9 cellular contexts compared by ENCODE assay signal in genomic region chr2:84882415-84882738, GRCh38. TPM values are rescaled to one million over a fixed set of nuclear protein-coding genes. Genes with fewer than 3 reads are reported as not detected.
DNase-seq lines count a peak whose midpoint lies in the region; ATAC-seq and TF ChIP-seq lines count a peak whose summit lies in the region.
"Had no signal": no experiment of that assay in that cellular context is flagged by ENCODE, and none has a peak within 500 bp of the region (broad histone marks: within the 10 kb centered on the region; RNA-seq: fewer than 3 reads in every experiment).

No MANE protein-coding gene starts in this region.

- no peak for DNase-seq in activated T-cell treated with anti-CD3 and anti-CD28 coated beads, Interleukin-2, amount 50 U/mL, for 24 hours
- DNase-seq in activated T-cell treated with anti-CD3 and anti-CD28 coated beads, Interleukin-2, amount 50 U/mL, for 48 hours = no peak
- DNase-seq in SK-N-MC (ENCODE audit: low read depth, low spot score) = no peak
- no peak for DNase-seq in endodermal cell
- DNase-seq in spleen = no peak
- DNase-seq in activated effector memory CD4-positive, alpha-beta T cell treated with anti-CD3 and anti-CD28 coated beads, Interleukin-2, amount 50 U/mL, for 16 hours = no peak

- TF ChIP-seq POLR2A in spleen (IDR thresholded peaks at IDR 0.05) = no peak

- peaks cover 24% of the 10 kb centered on the region for H3K36me3 Mint-ChIP-seq in activated T-cell treated with anti-CD3 and anti-CD28 coated beads, Interleukin-2, amount 50 U/mL, for 24 hours (ENCODE audit: low read depth)
- no peaks in the 10 kb centered on the region for H3K36me3 Mint-ChIP-seq in endodermal cell (ENCODE audit: low read depth)

- TF ChIP-seq CTCF in endodermal cell (conservative IDR thresholded peaks at IDR 0.05) (peak; percentile 20), spleen (IDR thresholded peaks at IDR 0.05 in 8 of 11, conservative IDR thresholded peaks at IDR 0.05 in 3 of 11) (peak in 3 of 11 experiments; percentile 5 to 26 (median 21))

- peak overlapping the region; percentile 95 for H3K27ac Mint-ChIP-seq in activated T-cell treated with anti-CD3 and anti-CD28 coated beads, Interleukin-2, amount 50 U/mL, for 24 hours
- H3K27ac Mint-ChIP-seq in endodermal cell = no peak overlapping the region

- H3K27me3 ChIP-seq in endodermal cell (ENCODE audit: control insufficient read depth, insufficient read depth, low read length, poor library complexity, severe bottlenecking) (peaks cover 75% of the 10 kb centered on the region), spleen (replicated peaks in 1 of 7) (peaks cover 4 to 39% (median 25%) of the 10 kb centered on the region in 7 donors)
- H3K27me3 ChIP-seq: thyroid gland had no signal

- peak overlapping the region; percentile 71; the same call in 1 of the 2 replicates for H3K4me3 ChIP-seq in SK-N-MC
- H3K4me3 ChIP-seq in endodermal cell (ENCODE audit: low read length) = no peak overlapping the region
- H3K4me3 ChIP-seq in spleen = peak overlapping the region in 5 of 8 donors; percentile 53 to 78 (median 55)

- H3K4me1 ChIP-seq in endodermal cell (ENCODE audit: control insufficient read depth, insufficient read depth, low read length) (no peaks in the 10 kb centered on the region), spleen (peaks cover 8 to 48% (median 35%) of the 10 kb centered on the region in 6 donors)

- H3K9ac ChIP-seq in SK-N-MC (ENCODE audit: insufficient read length) = no peak overlapping the region
- H3K9ac ChIP-seq in endodermal cell (ENCODE audit: extremely low read depth, low read length, poor library complexity, severe bottlenecking) = no peak overlapping the region

- H3K27me3 Mint-ChIP-seq in activated T-cell treated with anti-CD3 and anti-CD28 coated beads, Interleukin-2, amount 50 U/mL, for 24 hours = no peaks in the 10 kb centered on the region
- peaks cover 79% of the 10 kb centered on the region for H3K27me3 Mint-ChIP-seq in endodermal cell (ENCODE audit: insufficient read depth)

- no peaks in the 10 kb centered on the region for H3K36me3 ChIP-seq in SK-N-MC (ENCODE audit: insufficient read depth, low read length)
- H3K36me3 ChIP-seq in endodermal cell (ENCODE audit: control insufficient read depth, insufficient read depth, low read length) = no peaks in the 10 kb centered on the region
- H3K36me3 ChIP-seq in spleen = no peaks in the 10 kb centered on the region
- H3K36me3 ChIP-seq: thyroid gland had no signal

- no peaks in the 10 kb centered on the region for H3K9me3 ChIP-seq in SK-N-MC (ENCODE audit: low read depth, low read length)
- H3K9me3 ChIP-seq in endodermal cell (ENCODE audit: control insufficient read depth, low read length) = no peaks in the 10 kb centered on the region
- no peaks in the 10 kb centered on the region for H3K9me3 ChIP-seq in spleen
- H3K9me3 ChIP-seq: thyroid gland had no signal

- no peak for ATAC-seq in HG03280 (IDR thresholded peaks at IDR 0.05; ENCODE audit: unreplicated experiment)
- ATAC-seq in HG03045 (IDR thresholded peaks at IDR 0.05; ENCODE audit: unreplicated experiment) = no peak

- peaks cover 73% of the 10 kb centered on the region for H3K4me1 Mint-ChIP-seq in activated T-cell treated with anti-CD3 and anti-CD28 coated beads, Interleukin-2, amount 50 U/mL, for 24 hours (ENCODE audit: low read depth)
- peaks cover 24% of the 10 kb centered on the region for H3K4me1 Mint-ChIP-seq in endodermal cell

- intact Hi-C loops in spleen (cut with DNase I; ENCODE audit: low total_unique reads) = no loop called here

- 45 to 80% methylated on average over 2 to 3 of the region's 3 CpGs for WGBS in endodermal cell (ENCODE audit: insufficient coverage in 1 of 2, insufficient read length in 1 of 2), 2 experiments
- WGBS in spleen, 5 donors = 52 to 57% (median 55%) methylated on average over 3 of the region's 3 CpGs

- H3K4me3 Mint-ChIP-seq in activated T-cell treated with anti-CD3 and anti-CD28 coated beads, Interleukin-2, amount 50 U/mL, for 24 hours = peak overlapping the region; percentile 87
- peak overlapping the region; percentile 60 for H3K4me3 Mint-ChIP-seq in endodermal cell

- H3K27ac ChIP-seq in SK-N-MC (no peak overlapping the region), endodermal cell (ENCODE audit: low read depth, low read length) (no peak overlapping the region), spleen (peak overlapping the region in 5 of 8 donors; percentile 49 to 81 (median 67))
- H3K27ac ChIP-seq: thyroid gland had no signal

- H3K9me3 Mint-ChIP-seq in activated T-cell treated with anti-CD3 and anti-CD28 coated beads, Interleukin-2, amount 50 U/mL, for 24 hours = no peaks in the 10 kb centered on the region
- no peaks in the 10 kb centered on the region for H3K9me3 Mint-ChIP-seq in endodermal cell

RNA-seq across cellular contexts. Expression of gene TRABD2A, which starts 1.5 kb away (rescaled TPM):
- total RNA-seq in endodermal cell (1 to 10 TPM; 4.8 to 7.7 TPM), spleen (10 to 100 TPM in 2 of 7 donors, 1 to 10 TPM in 5; 5.4 to 12.5 (median 9.2) TPM)
- 2.1 TPM for polyA plus RNA-seq in endodermal cell (2013, experiment 1 of 2)
- polyA plus RNA-seq in endodermal cell (2013, experiment 2 of 2) = 2.0 TPM
- polyA plus RNA-seq in spleen = 1 to 10 TPM; 4.5 to 8.6 (median 5.0) TPM

RNA-seq across cellular contexts. Expression of gene TMSB10, which starts 23.1 kb away (rescaled TPM):
- total RNA-seq in endodermal cell (1,000 to 10,000 TPM; 2,719 to 2,976 TPM), spleen (1,000 to 10,000 TPM; 1,416 to 3,222 (median 1,664) TPM)
- polyA plus RNA-seq in endodermal cell (2013, experiment 1 of 2) = 2,581 TPM
- 2,852 TPM for polyA plus RNA-seq in endodermal cell (2013, experiment 2 of 2)
- polyA plus RNA-seq in spleen = 1,000 to 10,000 TPM; 2,869 to 3,827 (median 3,008) TPM

Comparison
In these comparisons a context has a peak if more than half of its experiments do, and no peak if none do; other contexts are left out.
1. H3K27ac ChIP-seq: peak in spleen (5 of 8); none in SK-N-MC (single experiment) and endodermal cell (single experiment).